ENCODE assay signal across 18 cellular contexts in the genomic region with DNA sequence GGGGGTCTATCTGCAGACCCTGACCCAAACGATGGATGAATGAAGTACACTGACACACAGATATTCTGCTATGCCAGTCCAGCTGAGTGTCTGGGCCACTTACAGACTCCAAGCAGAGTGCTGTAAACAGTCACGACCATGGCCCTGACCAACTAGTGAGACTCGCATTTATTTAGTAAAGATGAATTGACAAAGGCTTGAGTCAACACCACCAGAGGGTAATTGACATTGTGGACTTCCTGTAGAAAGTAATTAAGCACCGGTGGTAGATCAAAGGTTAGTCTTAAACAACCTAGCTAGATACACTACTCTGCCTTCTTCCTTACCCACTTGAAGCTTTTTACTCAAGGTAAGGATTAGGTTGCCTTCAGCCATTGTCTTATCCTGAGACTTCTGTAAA.
DNase-seq lines count a peak whose midpoint lies in the region; ATAC-seq, FAIRE-seq and TF ChIP-seq lines count a peak whose summit lies in the region.
"Had no signal": no experiment of that assay in that cellular context is flagged by ENCODE, and none has a peak within 500 bp of the region (broad histone marks: within the 10 kb centered on the region; RNA-seq: fewer than 3 reads in every experiment).

No MANE protein-coding gene starts in this region.

- no peak overlapping the region for H3K9ac ChIP-seq in HCT116 (ENCODE audit: low read length)
- H3K9ac ChIP-seq: BLaER1, KMS-11 had no signal

- WGBS in A549 (ENCODE audit: missing lambda C conversion rate), result 46% methylated on average over 4 of the region's 4 CpGs
- WGBS in small intestine, 3 donors, result 49 to 72% (median 51%) methylated on average over 4 of the region's 4 CpGs

- TF ChIP-seq EP300 in A549 (IDR thresholded peaks at IDR 0.05), result no peak

- RAD21 ChIA-PET in HCT116 (lab: Charles Lee; ENCODE audit: low non-redundant PET in 1 of 2, low total read pairs in 2 of 2, uncharacterized antibody in 2 of 2, unreplicated experiment in 2 of 2), result no interaction called here

- TF ChIP-seq CTCF in A549 (IDR thresholded peaks at IDR 0.05) (no peak), HCT116 (IDR thresholded peaks at IDR 0.05 in 2 of 3, conservative IDR thresholded peaks at IDR 0.05 in 1 of 3; ENCODE audit: borderline replicate concordance in 1 of 3, insufficient read depth in 1 of 3, low read depth in 2 of 3, low read length in 2 of 3) (no peak)

- H3K27ac ChIP-seq in A549, result peak overlapping the region; percentile 50 to 96
- H3K27ac ChIP-seq in HCT116 (ENCODE audit: low read depth, low read length), result no peak overlapping the region
- H3K27ac ChIP-seq in small intestine (ENCODE audit: low read depth in 1 of 2, low read length in 1 of 2), result no peak overlapping the region
- H3K27ac ChIP-seq: BLaER1, KMS-11 had no signal

- DNase-seq in A549 (ENCODE audit: low read depth in 1 of 2, low spot score in 1 of 2) (no peak), HCT116 (ENCODE audit: low read depth, low spot score) (no peak), NCI-H69 (lab: John Stamatoyannopoulos, UW) (peak; percentile 2), small intestine (peak; percentile 4)
- DNase-seq: AML-193; CD4-positive, alpha-beta memory T cell; DMS153; DND-41; EL; HCEC 1CT; HFFc6 had no signal

- H3K79me2 ChIP-seq in HCT116 (ENCODE audit: insufficient read depth, low read length), result no peaks in the 10 kb centered on the region

- no peaks in the 10 kb centered on the region for H3K36me3 ChIP-seq in HCT116 (ENCODE audit: control insufficient read depth in 1 of 2, insufficient read depth in 2 of 2, low read length in 2 of 2)
- no peaks in the 10 kb centered on the region for H3K36me3 ChIP-seq in small intestine (ENCODE audit: control insufficient read depth in 2 of 2, insufficient read depth in 2 of 2, low read length in 2 of 2)
- H3K36me3 ChIP-seq: BLaER1 had no signal

- intact Hi-C loops in HCT116 (cut with micrococcal nuclease), result no loop called here

- no peak for TF ChIP-seq POLR2A in A549 (IDR thresholded peaks at IDR 0.05; ENCODE audit: low read length)
- TF ChIP-seq POLR2A in HCT116 (IDR thresholded peaks at IDR 0.05; ENCODE audit: borderline replicate concordance, extremely low read depth, insufficient read depth, insufficient read length), result no peak

- H3K27me3 ChIP-seq in HCT116 (ENCODE audit: insufficient read depth, low read length), result no peaks in the 10 kb centered on the region
- no peaks in the 10 kb centered on the region for H3K27me3 ChIP-seq in small intestine (ENCODE audit: control insufficient read depth in 2 of 2, insufficient read depth in 2 of 2, low read length in 2 of 2)
- H3K27me3 ChIP-seq: BLaER1 had no signal

- H3K4me3 ChIP-seq in A549 (no peak overlapping the region), HCT116 (replicated peaks in 1 of 2; ENCODE audit: low read depth in 1 of 2, low read length in 2 of 2) (no peak overlapping the region), small intestine (ENCODE audit: low read depth in 1 of 2, low read length in 2 of 2) (no peak overlapping the region)
- H3K4me3 ChIP-seq: BLaER1, GM12878, GM23338 had no signal

- H2AFZ ChIP-seq in HCT116 (ENCODE audit: low read depth, low read length, poor library complexity, severe bottlenecking), result peak overlapping the region; percentile 57
- H2AFZ ChIP-seq: GM23338 had no signal

- no peak for ATAC-seq in A549
- no peak for ATAC-seq in HCT116
- no peak for ATAC-seq in GM21447 (IDR thresholded peaks at IDR 0.05; ENCODE audit: unreplicated experiment)
- no peak for ATAC-seq in HG03571 (IDR thresholded peaks at IDR 0.05; ENCODE audit: unreplicated experiment)
- ATAC-seq: GM12878, GM23338 had no signal

- H4K20me1 ChIP-seq in HCT116 (ENCODE audit: insufficient read depth), result no peaks in the 10 kb centered on the region
- H4K20me1 ChIP-seq: BLaER1 had no signal

- H3K4me2 ChIP-seq in A549, result no peak overlapping the region
- no peak overlapping the region; the same call in 1 of the 2 replicates for H3K4me2 ChIP-seq in HCT116 (ENCODE audit: low read length)
- H3K4me2 ChIP-seq: BLaER1, GM23338, KMS-11 had no signal

- TF ChIP-seq RAD21 in A549 (conservative IDR thresholded peaks at IDR 0.05 in 1 of 2, IDR thresholded peaks at IDR 0.05 in 1 of 2) (no peak), HCT116 (IDR thresholded peaks at IDR 0.05; ENCODE audit: low read depth) (no peak)

- no peak for FAIRE-seq in A549 (lab: Jason Lieb, UNC)
- FAIRE-seq in small intestine (lab: Jason Lieb, UNC), result no peak
- FAIRE-seq: GM12878, H54 had no signal

- CTCF ChIA-PET in A549 (lab: Yijun Ruan, JAX), result interaction anchor here (1.6 kb wide), 2 partner anchors 63 to 80 kb away, joined by 3 to 9 read pairs; a partner anchor contains a TSS
- CTCF ChIA-PET in HCT116 (lab: Charles Lee), result no interaction called here

- no peaks in the 10 kb centered on the region for H3K9me2 ChIP-seq in HCT116 (ENCODE audit: insufficient read depth)

- BruUV-seq in HCT116 (replicated peaks; lab: Mats Ljungman, UMichigan), result no TSS peak

- peaks cover 34% of the 10 kb centered on the region for H3K4me1 ChIP-seq in A549
- peaks cover 3 to 36% of the 10 kb centered on the region in 2 experiments; a peak in 3 of 4 replicates for H3K4me1 ChIP-seq in HCT116 (ENCODE audit: control insufficient read depth in 1 of 2, insufficient read depth in 2 of 2, low read length in 2 of 2)
- H3K4me1 ChIP-seq in small intestine (ENCODE audit: control insufficient read depth in 2 of 2, insufficient read depth in 1 of 2, low read depth in 1 of 2, low read length in 1 of 2), result no peaks in the 10 kb centered on the region
- H3K4me1 ChIP-seq: BLaER1 had no signal

- peaks cover 27% of the 10 kb centered on the region for H3K9me3 ChIP-seq in A549
- H3K9me3 ChIP-seq in HCT116 (ENCODE audit: control insufficient read depth in 1 of 2, insufficient read depth in 1 of 2, low read depth in 1 of 2, low read length in 2 of 2), result no peaks in the 10 kb centered on the region
- no peaks in the 10 kb centered on the region for H3K9me3 ChIP-seq in small intestine (ENCODE audit: control insufficient read depth, low read depth)

- POLR2A ChIA-PET in A549 (lab: Yijun Ruan, JAX) (no interaction called here), HCT116 (lab: Charles Lee) (no interaction called here)

TF ChIP-seq in A549, 52 proteins besides CTCF, POLR2A, EP300 and RAD21 (continues in another document):
- TF ChIP-seq SMC3 (IDR thresholded peaks at IDR 0.05) (no peak), FOSL2 (IDR thresholded peaks at IDR 0.05) (no peak), FOSL2 (CRISPR knock-in tag; IDR thresholded peaks at IDR 0.05) (no peak), PHF8 (IDR thresholded peaks at IDR 0.05; ENCODE audit: borderline replicate concordance, low read depth) (no peak), MAFK (IDR thresholded peaks at IDR 0.05; ENCODE audit: partially characterized antibody) (no peak), CHD4 (IDR thresholded peaks at IDR 0.05; ENCODE audit: borderline replicate concordance) (no peak), NFE2L2 (conservative IDR thresholded peaks at IDR 0.05; ENCODE audit: low read length) (no peak), FOSB (CRISPR knock-in tag; IDR thresholded peaks at IDR 0.05) (no peak), CBX2 (IDR thresholded peaks at IDR 0.05; ENCODE audit: borderline replicate concordance, low read depth) (no peak), NPAS2 (CRISPR knock-in tag; IDR thresholded peaks at IDR 0.05; ENCODE audit: borderline replicate concordance) (no peak), EHMT2 (IDR thresholded peaks at IDR 0.05; ENCODE audit: low read depth) (no peak), HOXB5 (CRISPR knock-in tag; IDR thresholded peaks at IDR 0.05) (no peak), HEYL (CRISPR knock-in tag; IDR thresholded peaks at IDR 0.05) (no peak)
- TF ChIP-seq, protein P1, sequence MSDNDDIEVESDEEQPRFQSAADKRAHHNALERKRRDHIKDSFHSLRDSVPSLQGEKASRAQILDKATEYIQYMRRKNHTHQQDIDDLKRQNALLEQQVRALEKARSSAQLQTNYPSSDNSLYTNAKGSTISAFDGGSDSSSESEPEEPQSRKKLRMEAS (IDR thresholded peaks at IDR 0.05), result no peak

TF ChIP-seq in HCT116, 20 proteins besides CTCF, POLR2A, EP300 and RAD21:
- TF ChIP-seq, protein P2, sequence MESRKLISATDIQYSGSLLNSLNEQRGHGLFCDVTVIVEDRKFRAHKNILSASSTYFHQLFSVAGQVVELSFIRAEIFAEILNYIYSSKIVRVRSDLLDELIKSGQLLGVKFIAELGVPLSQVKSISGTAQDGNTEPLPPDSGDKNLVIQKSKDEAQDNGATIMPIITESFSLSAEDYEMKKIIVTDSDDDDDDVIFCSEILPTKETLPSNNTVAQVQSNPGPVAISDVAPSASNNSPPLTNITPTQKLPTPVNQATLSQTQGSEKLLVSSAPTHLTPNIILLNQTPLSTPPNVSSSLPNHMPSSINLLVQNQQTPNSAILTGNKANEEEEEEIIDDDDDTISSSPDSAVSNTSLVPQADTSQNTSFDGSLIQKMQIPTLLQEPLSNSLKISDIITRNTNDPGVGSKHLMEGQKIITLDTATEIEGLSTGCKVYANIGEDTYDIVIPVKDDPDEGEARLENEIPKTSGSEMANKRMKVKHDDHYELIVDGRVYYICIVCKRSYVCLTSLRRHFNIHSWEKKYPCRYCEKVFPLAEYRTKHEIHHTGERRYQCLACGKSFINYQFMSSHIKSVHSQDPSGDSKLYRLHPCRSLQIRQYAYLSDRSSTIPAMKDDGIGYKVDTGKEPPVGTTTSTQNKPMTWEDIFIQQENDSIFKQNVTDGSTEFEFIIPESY (IDR thresholded peaks at IDR 0.05; ENCODE audit: extremely low read depth, insufficient replicate concordance, low read length), result no peak
- no peak for TF ChIP-seq YY1 (IDR thresholded peaks at IDR 0.05; ENCODE audit: extremely low read depth, insufficient replicate concordance, low read depth, low read length)
- TF ChIP-seq JUND (IDR thresholded peaks at IDR 0.05), result no peak
- no peak for TF ChIP-seq SIN3A (IDR thresholded peaks at IDR 0.05; ENCODE audit: low read depth)
- no peak for TF ChIP-seq SP1 (IDR thresholded peaks at IDR 0.05; ENCODE audit: low read depth)
- no peak for TF ChIP-seq ZNF274 (IDR thresholded peaks at IDR 0.05; ENCODE audit: low read depth, low read length)

Comparison
In these comparisons a context has a peak if more than half of its experiments do, and no peak if none do; other contexts are left out.
1. DNase-seq: peak in NCI-H69 (single experiment) and small intestine (single experiment); none in A549 (0 of 2) and HCT116 (single experiment).
2. H3K27ac ChIP-seq: peak in A549 (2 of 2); none in HCT116 (single experiment) and small intestine (0 of 2).